ENCODE assay signal across 11 cellular contexts in genomic region chr10:100934084-100934659, GRCh38. TPM values are rescaled to one million over a fixed set of nuclear protein-coding genes. Genes with fewer than 3 reads are reported as not detected.
DNase-seq lines count a peak whose midpoint lies in the region; ATAC-seq, FAIRE-seq and TF ChIP-seq lines count a peak whose summit lies in the region.
"Had no signal": no experiment of that assay in that cellular context is flagged by ENCODE, and none has a peak within 500 bp of the region (broad histone marks: within the 10 kb centered on the region; RNA-seq: fewer than 3 reads in every experiment).

No MANE protein-coding gene starts in this region.

- TF ChIP-seq POLR2A in breast epithelium (IDR thresholded peaks at IDR 0.05) (no peak), NB4 (IDR thresholded peaks at IDR 0.05; ENCODE audit: extremely low read depth, insufficient read length) (no peak), endothelial cell of umbilical vein (IDR thresholded peaks at IDR 0.05; ENCODE audit: low read depth, low read length) (no peak)

- H3K4me3 Mint-ChIP-seq in MCF 10A (ENCODE audit: unreplicated experiment), result no peak overlapping the region

- BruUV-seq in MCF 10A (replicated peaks; lab: Mats Ljungman, UMichigan), result no TSS peak
- BruUV-seq in endothelial cell of umbilical vein (replicated peaks; lab: Mats Ljungman, UMichigan), result no TSS peak

- H3K9me1 ChIP-seq in endothelial cell of umbilical vein (replicated peaks; ENCODE audit: control insufficient read depth, extremely low read depth, insufficient read depth, low read length), result no peaks in the 10 kb centered on the region

- no peak overlapping the region for H3K27ac Mint-ChIP-seq in MCF 10A (ENCODE audit: low read depth, unreplicated experiment)

- no peaks in the 10 kb centered on the region for H3K4me1 ChIP-seq in breast epithelium
- no peaks in the 10 kb centered on the region for H3K4me1 ChIP-seq in endothelial cell of umbilical vein (ENCODE audit: control insufficient read depth, extremely low read depth, insufficient read depth, low read length)
- no peaks in the 10 kb centered on the region for H3K4me1 ChIP-seq in thoracic aorta (ENCODE audit: control insufficient read depth in 1 of 2, low read depth in 2 of 2)

- H3K36me3 ChIP-seq in breast epithelium, result no peaks in the 10 kb centered on the region
- peaks cover 19 to 36% of the 10 kb centered on the region in 2 experiments for H3K36me3 ChIP-seq in endothelial cell of umbilical vein (ENCODE audit: control insufficient read depth in 2 of 2, extremely low read depth in 1 of 2, insufficient read depth in 2 of 2, low read length in 2 of 2)
- H3K36me3 ChIP-seq in thoracic aorta, result peaks cover 58% of the 10 kb centered on the region

- H3K4me2 ChIP-seq in endothelial cell of umbilical vein (ENCODE audit: insufficient read depth, low read length), result no peak overlapping the region

- no peak overlapping the region for H2AFZ ChIP-seq in endothelial cell of umbilical vein (ENCODE audit: low read depth, low read length)

- H3K9me3 ChIP-seq in breast epithelium, result no peaks in the 10 kb centered on the region
- no peaks in the 10 kb centered on the region for H3K9me3 ChIP-seq in endothelial cell of umbilical vein (replicated peaks; ENCODE audit: control insufficient read depth, insufficient read depth, low read length)
- H3K9me3 ChIP-seq in thoracic aorta, result no peaks in the 10 kb centered on the region

- H3K9me3 Mint-ChIP-seq in MCF 10A (ENCODE audit: unreplicated experiment), result no peaks in the 10 kb centered on the region

- intact Hi-C loops in MCF 10A (cut with micrococcal nuclease) (no loop called here), breast epithelium (cut with DNase I; ENCODE audit: low total_unique reads) (no loop called here), endothelial cell of umbilical vein (cut with micrococcal nuclease) (no loop called here)

- FAIRE-seq in endothelial cell of umbilical vein (lab: Jason Lieb, UNC), result no peak
- FAIRE-seq: colon had no signal

- H3K27me3 ChIP-seq in breast epithelium, result no peaks in the 10 kb centered on the region
- no peaks in the 10 kb centered on the region for H3K27me3 ChIP-seq in endothelial cell of umbilical vein (ENCODE audit: control insufficient read depth in 2 of 2, insufficient read depth in 2 of 2, low read length in 2 of 2)
- no peaks in the 10 kb centered on the region for H3K27me3 ChIP-seq in thoracic aorta (replicated peaks; ENCODE audit: insufficient read depth)

- H3K9ac ChIP-seq in endothelial cell of umbilical vein (replicated peaks; ENCODE audit: extremely low read depth, insufficient read depth, low read length), result no peak overlapping the region

- H3K36me3 Mint-ChIP-seq in MCF 10A (ENCODE audit: insufficient read depth, unreplicated experiment), result peaks cover 80% of the 10 kb centered on the region

- no peaks in the 10 kb centered on the region for H3K27me3 Mint-ChIP-seq in MCF 10A (ENCODE audit: insufficient read depth, unreplicated experiment)

- TF ChIP-seq CTCF in MCF 10A (IDR thresholded peaks at IDR 0.05; ENCODE audit: unreplicated experiment), result peak; percentile 24
- TF ChIP-seq CTCF in breast epithelium (IDR thresholded peaks at IDR 0.05), result peak in 1 of 3 donors; percentile 10
- TF ChIP-seq CTCF in NB4 (IDR thresholded peaks at IDR 0.05; ENCODE audit: low read depth, low read length), result peak; percentile 67
- TF ChIP-seq CTCF in endothelial cell of umbilical vein (IDR thresholded peaks at IDR 0.05; ENCODE audit: extremely low read depth in 1 of 2, insufficient read depth in 1 of 2, low read depth in 1 of 2, low read length in 2 of 2), result peak; percentile 33 to 39
- TF ChIP-seq CTCF in thoracic aorta (IDR thresholded peaks at IDR 0.05), result peak; percentile 34

- H4K20me1 ChIP-seq in endothelial cell of umbilical vein (replicated peaks; ENCODE audit: control insufficient read depth, extremely low read depth, insufficient read depth, low read length), result no peaks in the 10 kb centered on the region

- H3K27ac ChIP-seq in breast epithelium, result no peak overlapping the region
- no peak overlapping the region for H3K27ac ChIP-seq in endothelial cell of umbilical vein (ENCODE audit: insufficient read depth, low read depth, low read length)
- no peak overlapping the region for H3K27ac ChIP-seq in thoracic aorta

- no peak overlapping the region for H3K4me3 ChIP-seq in breast epithelium
- no peak overlapping the region for H3K4me3 ChIP-seq in NB4 (ENCODE audit: low read depth, low read length)
- H3K4me3 ChIP-seq in endothelial cell of umbilical vein (replicated peaks in 1 of 3; ENCODE audit: insufficient read depth in 1 of 3, low read depth in 1 of 3, low read length in 3 of 3), result no peak overlapping the region
- no peak overlapping the region for H3K4me3 ChIP-seq in thoracic aorta

- DNase-seq in MCF 10A (ENCODE audit: unreplicated experiment), result peak; percentile 21
- no peak for DNase-seq in breast epithelium (ENCODE audit: low spot score in 2 of 2)
- peak; percentile 37 for DNase-seq in NB4 (ENCODE audit: low read depth)
- DNase-seq in endothelial cell of umbilical vein (ENCODE audit: low read depth, low spot score), result no peak
- DNase-seq in thoracic aorta (ENCODE audit: low spot score), result no peak
- no peak for DNase-seq in COLO829 (ENCODE audit: low spot score)
- DNase-seq: C1 segment of cervical spinal cord, NCI-H1436 treated with DMSO at 0.1 percent for 48 hours had no signal

- ATAC-seq in thoracic aorta (ENCODE audit: insufficient number of reproducible peaks, low FRiP score, low read depth) (no peak), GM19397 (IDR thresholded peaks at IDR 0.05; ENCODE audit: unreplicated experiment) (no peak), HG02840 (IDR thresholded peaks at IDR 0.05; ENCODE audit: low FRiP score, unreplicated experiment) (no peak)

- POLR2A ChIA-PET in MCF 10A (lab: Yijun Ruan, JAX) (interaction anchor here (0.7 to 1.0 kb wide), 2 partner anchors 9 to 65 kb away, joined by 5 to 7 read pairs; partner anchors contain the start of gene LZTS2), endothelial cell of umbilical vein (lab: Charles Lee) (no interaction called here)

- no peaks in the 10 kb centered on the region for H3K4me1 Mint-ChIP-seq in MCF 10A (ENCODE audit: insufficient read depth, unreplicated experiment)

- dilution Hi-C loops in endothelial cell of umbilical vein (cut with MboI; ENCODE audit: extremely low pct_ligation_motif_present, low sequenced_read_pairs), result no loop called here

- no peaks in the 10 kb centered on the region for H3K79me2 ChIP-seq in endothelial cell of umbilical vein (ENCODE audit: control insufficient read depth, insufficient read depth, low read length)

- CTCF ChIA-PET in MCF 10A (lab: Yijun Ruan, JAX), result interaction anchor here (0.6 to 1.2 kb wide), 6 partner anchors 12 to 81 kb away, joined by 3 to 5 read pairs (median 3); no protein-coding TSS in a partner anchor
- CTCF ChIA-PET in endothelial cell of umbilical vein (lab: Charles Lee), result interaction anchor here (0.6 to 1.0 kb wide), 9 partner anchors 9 to 83 kb away, joined by 3 to 6 read pairs (median 3); partner anchors contain the start of gene SLF2

RNA-seq across cellular contexts. Expression of gene SLF2, which starts 21.4 kb away (rescaled TPM):
- total RNA-seq in MCF 10A (2022) (27.0 and 30.6 TPM in 2 replicates), breast epithelium (10 to 100 TPM; 24.8 to 34.2 (median 31.8) TPM), endothelial cell of umbilical vein (28.0 and 35.5 TPM in 2 replicates), thoracic aorta (10 to 100 TPM; 14.6 to 41.6 TPM)
- 6.7 and 7.5 TPM in 2 replicates for polyA plus RNA-seq in endothelial cell of umbilical vein
- 5.0 and 6.1 TPM in 2 replicates for polyA plus RNA-seq in endothelial cell of umbilical vein (2011; cell fraction: cytosol; rRNA removed)
- 18.1 and 27.6 TPM in 2 replicates for polyA plus RNA-seq in endothelial cell of umbilical vein (2011; cell fraction: nucleus; rRNA removed)
- 13.2 and 14.2 TPM in 2 replicates for polyA plus RNA-seq in endothelial cell of umbilical vein (2012)
- 14.2 and 17.3 TPM in 2 replicates for polyA minus RNA-seq in endothelial cell of umbilical vein
- polyA minus RNA-seq in endothelial cell of umbilical vein (2011; cell fraction: cytosol; rRNA and poly(A)+ RNA removed), result 10.3 TPM
- 41.3 and 42.4 TPM in 2 replicates for polyA minus RNA-seq in endothelial cell of umbilical vein (2011; cell fraction: nucleus; rRNA and poly(A)+ RNA removed)

RNA-seq across cellular contexts. Expression of gene SEMA4G, which starts 35.1 kb away (rescaled TPM):
- total RNA-seq in MCF 10A (2022) (0.32 TPM in 1 of 2 replicates, not detected in the other), breast epithelium (1 to 10 TPM in 2 of 3 donors, under 1 TPM in 1; 0.48 to 2.9 (median 2.2) TPM), endothelial cell of umbilical vein (6.0 and 6.7 TPM in 2 replicates), thoracic aorta (1 to 10 TPM; 3.5 to 4.3 TPM)
- polyA plus RNA-seq in endothelial cell of umbilical vein, result 10.4 and 12.7 TPM in 2 replicates
- polyA plus RNA-seq in endothelial cell of umbilical vein (2011; cell fraction: cytosol; rRNA removed), result 6.3 and 7.4 TPM in 2 replicates
- polyA plus RNA-seq in endothelial cell of umbilical vein (2011; cell fraction: nucleus; rRNA removed), result 14.1 and 17.7 TPM in 2 replicates
- polyA plus RNA-seq in endothelial cell of umbilical vein (2012), result 10.0 and 13.9 TPM in 2 replicates
- 8.7 and 11.6 TPM in 2 replicates for polyA minus RNA-seq in endothelial cell of umbilical vein
- polyA minus RNA-seq in endothelial cell of umbilical vein (2011; cell fraction: cytosol; rRNA and poly(A)+ RNA removed), result not detected
- polyA minus RNA-seq in endothelial cell of umbilical vein (2011; cell fraction: nucleus; rRNA and poly(A)+ RNA removed), result 5.8 and 7.4 TPM in 2 replicates

RNA-seq across cellular contexts. Expression of gene MRPL43, which starts 53.1 kb away (rescaled TPM):
- 63.4 and 64.8 TPM in 2 replicates for total RNA-seq in MCF 10A (2022)
- total RNA-seq in breast epithelium, result 100 to 1,000 TPM in 1 of 3 donors, 10 to 100 TPM in 2; 75.4 to 104 (median 84.6) TPM
- 75.0 and 77.3 TPM in 2 replicates for total RNA-seq in endothelial cell of umbilical vein
- 144 and 204 TPM in 2 replicates for polyA plus RNA-seq in endothelial cell of umbilical vein
- 101 and 131 TPM in 2 replicates for polyA plus RNA-seq in endothelial cell of umbilical vein (2011; cell fraction: cytosol; rRNA removed)
- polyA plus RNA-seq in endothelial cell of umbilical vein (2011; cell fraction: nucleus; rRNA removed), result 63.5 and 73.0 TPM in 2 replicates
- polyA plus RNA-seq in endothelial cell of umbilical vein (2012), result 95.6 and 111 TPM in 2 replicates
- polyA minus RNA-seq in endothelial cell of umbilical vein, result 35.5 and 39.4 TPM in 2 replicates
- polyA minus RNA-seq in endothelial cell of umbilical vein (2011; cell fraction: cytosol; rRNA and poly(A)+ RNA removed), result 61.4 TPM
- 12.0 and 28.5 TPM in 2 replicates for polyA minus RNA-seq in endothelial cell of umbilical vein (2011; cell fraction: nucleus; rRNA and poly(A)+ RNA removed)
- total RNA-seq in thoracic aorta, result 10 to 100 TPM; 51.9 to 56.6 TPM

RNA-seq across cellular contexts. Expression of gene TWNK, which starts 53.2 kb away (rescaled TPM):
- total RNA-seq in MCF 10A (2022) (19.1 and 27.9 TPM in 2 replicates), breast epithelium (1 to 10 TPM; 3.4 to 7.5 (median 5.3) TPM), endothelial cell of umbilical vein (10.9 and 12.3 TPM in 2 replicates), thoracic aorta (10 to 100 TPM in 1 of 2 donors, 1 to 10 TPM in 1; 5.3 to 16.6 TPM)
- polyA plus RNA-seq in endothelial cell of umbilical vein, result 4.3 and 5.6 TPM in 2 replicates
- polyA plus RNA-seq in endothelial cell of umbilical vein (2011; cell fraction: cytosol; rRNA removed), result 7.0 and 8.7 TPM in 2 replicates
- 8.0 and 9.7 TPM in 2 replicates for polyA plus RNA-seq in endothelial cell of umbilical vein (2011; cell fraction: nucleus; rRNA removed)
- 12.8 and 12.9 TPM in 2 replicates for polyA plus RNA-seq in endothelial cell of umbilical vein (2012)
- polyA minus RNA-seq in endothelial cell of umbilical vein, result 11.8 and 13.0 TPM in 2 replicates
- polyA minus RNA-seq in endothelial cell of umbilical vein (2011; cell fraction: cytosol; rRNA and poly(A)+ RNA removed), result 14.4 TPM
- 5.4 and 5.8 TPM in 2 replicates for polyA minus RNA-seq in endothelial cell of umbilical vein (2011; cell fraction: nucleus; rRNA and poly(A)+ RNA removed)

Comparison
In these comparisons a context has a peak if more than half of its experiments do, and no peak if none do; other contexts are left out.
1. DNase-seq: peak in MCF 10A (single experiment) and NB4 (single experiment); none in breast epithelium (0 of 2), endothelial cell of umbilical vein (single experiment), thoracic aorta (single experiment) and COLO829 (single experiment).